1 cellular context compared by ENCODE assay signal in the genomic region with DNA sequence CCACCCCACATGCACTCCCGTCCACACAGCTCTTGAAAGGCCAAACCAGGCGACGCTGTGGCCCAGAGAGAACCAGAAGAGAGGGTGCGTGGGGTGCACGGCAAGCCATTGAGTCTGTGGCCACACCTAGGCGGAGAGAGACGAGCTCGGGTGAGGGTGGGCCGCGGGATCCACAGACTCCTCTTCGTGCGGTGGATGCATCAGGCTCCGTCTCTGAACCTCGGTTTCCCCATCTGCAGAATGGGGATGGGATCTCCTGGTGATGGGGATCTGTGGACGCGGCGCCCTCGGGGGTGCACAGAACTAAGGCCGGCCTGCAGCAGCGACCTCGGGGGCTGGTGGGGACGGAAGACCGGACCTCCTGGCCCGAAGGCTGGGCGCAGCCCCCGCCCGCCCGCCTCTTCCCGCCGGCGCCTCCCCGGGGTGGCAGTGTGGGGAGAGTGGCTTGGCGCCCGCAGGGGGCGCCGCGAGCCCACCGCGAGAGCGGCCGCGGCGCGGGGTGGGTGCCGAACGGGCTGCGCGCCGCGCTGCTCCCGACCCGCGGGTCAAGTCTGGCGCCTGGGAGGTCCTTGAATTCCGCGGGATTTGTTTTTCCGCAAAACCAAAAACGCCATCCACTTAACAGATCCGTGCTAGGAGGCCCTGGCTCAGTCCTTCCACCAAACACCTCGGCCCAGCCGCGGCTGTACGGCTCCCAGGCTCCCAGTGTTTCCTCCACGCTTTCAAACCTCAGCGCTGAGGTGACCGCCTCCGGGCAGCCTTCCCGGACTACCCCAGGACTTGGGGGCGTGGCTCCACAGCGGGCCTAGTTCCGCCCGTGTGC.
A peak's percentile ranks its signal among the peaks of the same experiment; 100 is the strongest.
TF ChIP-seq lines count a peak whose summit lies in the region.

No MANE protein-coding gene starts in this region.

TF ChIP-seq in HEK293, 187 proteins besides CTCF, POLR2A, EP300 and RAD21 (continued from another document and continues in another):
- TF ChIP-seq, protein P1, sequence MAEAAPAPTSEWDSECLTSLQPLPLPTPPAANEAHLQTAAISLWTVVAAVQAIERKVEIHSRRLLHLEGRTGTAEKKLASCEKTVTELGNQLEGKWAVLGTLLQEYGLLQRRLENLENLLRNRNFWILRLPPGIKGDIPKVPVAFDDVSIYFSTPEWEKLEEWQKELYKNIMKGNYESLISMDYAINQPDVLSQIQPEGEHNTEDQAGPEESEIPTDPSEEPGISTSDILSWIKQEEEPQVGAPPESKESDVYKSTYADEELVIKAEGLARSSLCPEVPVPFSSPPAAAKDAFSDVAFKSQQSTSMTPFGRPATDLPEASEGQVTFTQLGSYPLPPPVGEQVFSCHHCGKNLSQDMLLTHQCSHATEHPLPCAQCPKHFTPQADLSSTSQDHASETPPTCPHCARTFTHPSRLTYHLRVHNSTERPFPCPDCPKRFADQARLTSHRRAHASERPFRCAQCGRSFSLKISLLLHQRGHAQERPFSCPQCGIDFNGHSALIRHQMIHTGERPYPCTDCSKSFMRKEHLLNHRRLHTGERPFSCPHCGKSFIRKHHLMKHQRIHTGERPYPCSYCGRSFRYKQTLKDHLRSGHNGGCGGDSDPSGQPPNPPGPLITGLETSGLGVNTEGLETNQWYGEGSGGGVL (tag by site-specific recombination; IDR thresholded peaks at IDR 0.05): no peak
- TF ChIP-seq ZNF747 (tag by site-specific recombination; IDR thresholded peaks at IDR 0.05): no peak
- TF ChIP-seq KLF1 (tag by site-specific recombination; IDR thresholded peaks at IDR 0.05): peak; percentile 6; the same call in 1 of the 2 replicates
- TF ChIP-seq ZNF623 (tag by site-specific recombination; IDR thresholded peaks at IDR 0.05): no peak
- TF ChIP-seq, protein P2, sequence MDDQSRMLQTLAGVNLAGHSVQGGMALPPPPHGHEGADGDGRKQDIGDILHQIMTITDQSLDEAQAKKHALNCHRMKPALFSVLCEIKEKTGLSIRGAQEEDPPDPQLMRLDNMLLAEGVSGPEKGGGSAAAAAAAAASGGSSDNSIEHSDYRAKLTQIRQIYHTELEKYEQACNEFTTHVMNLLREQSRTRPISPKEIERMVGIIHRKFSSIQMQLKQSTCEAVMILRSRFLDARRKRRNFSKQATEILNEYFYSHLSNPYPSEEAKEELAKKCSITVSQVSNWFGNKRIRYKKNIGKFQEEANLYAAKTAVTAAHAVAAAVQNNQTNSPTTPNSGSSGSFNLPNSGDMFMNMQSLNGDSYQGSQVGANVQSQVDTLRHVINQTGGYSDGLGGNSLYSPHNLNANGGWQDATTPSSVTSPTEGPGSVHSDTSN (CRISPR knock-in tag; IDR thresholded peaks at IDR 0.05): 0 out of 2 replicates have a peak, but pooled peaks have one; percentile 24
- no peak for TF ChIP-seq ATF2 (tag by site-specific recombination; IDR thresholded peaks at IDR 0.05; ENCODE audit: low read depth)
- no peak for TF ChIP-seq ZNF624 (tag by site-specific recombination; IDR thresholded peaks at IDR 0.05)
- TF ChIP-seq ZBTB17 (tag by site-specific recombination; IDR thresholded peaks at IDR 0.05): no peak
- peak; percentile 52; the same call in 1 of the 2 replicates for TF ChIP-seq GLIS2 (tag by site-specific recombination; IDR thresholded peaks at IDR 0.05)
- no peak for TF ChIP-seq ZNF133 (tag by site-specific recombination; IDR thresholded peaks at IDR 0.05)
- TF ChIP-seq ZNF132 (tag by site-specific recombination; IDR thresholded peaks at IDR 0.05; ENCODE audit: borderline replicate concordance): no peak
- no peak for TF ChIP-seq HOXD13 (CRISPR knock-in tag; IDR thresholded peaks at IDR 0.05; ENCODE audit: borderline replicate concordance)
- TF ChIP-seq ZNF2 (tag by site-specific recombination; IDR thresholded peaks at IDR 0.05): peak; percentile 67
- TF ChIP-seq, protein P3, sequence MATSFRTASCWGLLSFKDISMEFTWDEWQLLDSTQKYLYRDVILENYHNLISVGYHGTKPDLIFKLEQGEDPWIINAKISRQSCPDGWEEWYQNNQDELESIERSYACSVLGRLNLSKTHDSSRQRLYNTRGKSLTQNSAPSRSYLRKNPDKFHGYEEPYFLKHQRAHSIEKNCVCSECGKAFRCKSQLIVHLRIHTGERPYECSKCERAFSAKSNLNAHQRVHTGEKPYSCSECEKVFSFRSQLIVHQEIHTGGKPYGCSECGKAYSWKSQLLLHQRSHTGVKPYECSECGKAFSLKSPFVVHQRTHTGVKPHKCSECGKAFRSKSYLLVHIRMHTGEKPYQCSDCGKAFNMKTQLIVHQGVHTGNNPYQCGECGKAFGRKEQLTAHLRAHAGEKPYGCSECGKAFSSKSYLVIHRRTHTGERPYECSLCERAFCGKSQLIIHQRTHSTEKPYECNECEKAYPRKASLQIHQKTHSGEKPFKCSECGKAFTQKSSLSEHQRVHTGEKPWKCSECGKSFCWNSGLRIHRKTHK (tag by site-specific recombination; IDR thresholded peaks at IDR 0.05): no peak
- TF ChIP-seq IKZF3 (tag by site-specific recombination; IDR thresholded peaks at IDR 0.05): peak; percentile 92
- TF ChIP-seq ZNF660 (tag by site-specific recombination; IDR thresholded peaks at IDR 0.05): peak; percentile 77
- TF ChIP-seq ZNF677 (tag by site-specific recombination; IDR thresholded peaks at IDR 0.05): 0 out of 2 replicates have a peak, but pooled peaks have one; percentile 7
- TF ChIP-seq ZNF148 (tag by site-specific recombination; IDR thresholded peaks at IDR 0.05; ENCODE audit: borderline replicate concordance): no peak
- no peak for TF ChIP-seq ZNF391 (tag by site-specific recombination; IDR thresholded peaks at IDR 0.05; ENCODE audit: borderline replicate concordance, low read depth)
- no peak for TF ChIP-seq SETDB1 (IDR thresholded peaks at IDR 0.05; ENCODE audit: insufficient read length, low read length)
- no peak for TF ChIP-seq ZNF558 (tag by site-specific recombination; IDR thresholded peaks at IDR 0.05)
- TF ChIP-seq HOXA7 (CRISPR knock-in tag; IDR thresholded peaks at IDR 0.05; ENCODE audit: borderline replicate concordance): no peak
- no peak for TF ChIP-seq ZNF266 (tag by site-specific recombination; IDR thresholded peaks at IDR 0.05; ENCODE audit: low read depth)
- TF ChIP-seq ZNF561 (tag by site-specific recombination; IDR thresholded peaks at IDR 0.05; ENCODE audit: borderline replicate concordance): peak; percentile 87; the same call in 1 of the 2 replicates
- TF ChIP-seq KLF8 (tag by site-specific recombination; IDR thresholded peaks at IDR 0.05): peak; percentile 43; the same call in 1 of the 2 replicates
- no peak for TF ChIP-seq ZNF473 (tag by site-specific recombination; IDR thresholded peaks at IDR 0.05)
- TF ChIP-seq, protein P4, sequence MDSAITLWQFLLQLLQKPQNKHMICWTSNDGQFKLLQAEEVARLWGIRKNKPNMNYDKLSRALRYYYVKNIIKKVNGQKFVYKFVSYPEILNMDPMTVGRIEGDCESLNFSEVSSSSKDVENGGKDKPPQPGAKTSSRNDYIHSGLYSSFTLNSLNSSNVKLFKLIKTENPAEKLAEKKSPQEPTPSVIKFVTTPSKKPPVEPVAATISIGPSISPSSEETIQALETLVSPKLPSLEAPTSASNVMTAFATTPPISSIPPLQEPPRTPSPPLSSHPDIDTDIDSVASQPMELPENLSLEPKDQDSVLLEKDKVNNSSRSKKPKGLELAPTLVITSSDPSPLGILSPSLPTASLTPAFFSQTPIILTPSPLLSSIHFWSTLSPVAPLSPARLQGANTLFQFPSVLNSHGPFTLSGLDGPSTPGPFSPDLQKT (IDR thresholded peaks at IDR 0.05; ENCODE audit: borderline replicate concordance, low read depth, low read length): no peak
- no peak for TF ChIP-seq ZNF549 (tag by site-specific recombination; IDR thresholded peaks at IDR 0.05)
- TF ChIP-seq KLF9 (tag by site-specific recombination; IDR thresholded peaks at IDR 0.05; ENCODE audit: low read depth): peak; percentile 85
- no peak for TF ChIP-seq ZNF701 (tag by site-specific recombination; IDR thresholded peaks at IDR 0.05)
- TF ChIP-seq ZNF707 (tag by site-specific recombination; IDR thresholded peaks at IDR 0.05): no peak
- no peak for TF ChIP-seq ZSCAN4 (tag by site-specific recombination; IDR thresholded peaks at IDR 0.05)
- TF ChIP-seq ZFP3 (tag by site-specific recombination; IDR thresholded peaks at IDR 0.05; ENCODE audit: low read depth): peak; percentile 55; the same call in 1 of the 2 replicates
- no peak for TF ChIP-seq ZSCAN23 (tag by site-specific recombination; IDR thresholded peaks at IDR 0.05)
- TF ChIP-seq, protein P5, sequence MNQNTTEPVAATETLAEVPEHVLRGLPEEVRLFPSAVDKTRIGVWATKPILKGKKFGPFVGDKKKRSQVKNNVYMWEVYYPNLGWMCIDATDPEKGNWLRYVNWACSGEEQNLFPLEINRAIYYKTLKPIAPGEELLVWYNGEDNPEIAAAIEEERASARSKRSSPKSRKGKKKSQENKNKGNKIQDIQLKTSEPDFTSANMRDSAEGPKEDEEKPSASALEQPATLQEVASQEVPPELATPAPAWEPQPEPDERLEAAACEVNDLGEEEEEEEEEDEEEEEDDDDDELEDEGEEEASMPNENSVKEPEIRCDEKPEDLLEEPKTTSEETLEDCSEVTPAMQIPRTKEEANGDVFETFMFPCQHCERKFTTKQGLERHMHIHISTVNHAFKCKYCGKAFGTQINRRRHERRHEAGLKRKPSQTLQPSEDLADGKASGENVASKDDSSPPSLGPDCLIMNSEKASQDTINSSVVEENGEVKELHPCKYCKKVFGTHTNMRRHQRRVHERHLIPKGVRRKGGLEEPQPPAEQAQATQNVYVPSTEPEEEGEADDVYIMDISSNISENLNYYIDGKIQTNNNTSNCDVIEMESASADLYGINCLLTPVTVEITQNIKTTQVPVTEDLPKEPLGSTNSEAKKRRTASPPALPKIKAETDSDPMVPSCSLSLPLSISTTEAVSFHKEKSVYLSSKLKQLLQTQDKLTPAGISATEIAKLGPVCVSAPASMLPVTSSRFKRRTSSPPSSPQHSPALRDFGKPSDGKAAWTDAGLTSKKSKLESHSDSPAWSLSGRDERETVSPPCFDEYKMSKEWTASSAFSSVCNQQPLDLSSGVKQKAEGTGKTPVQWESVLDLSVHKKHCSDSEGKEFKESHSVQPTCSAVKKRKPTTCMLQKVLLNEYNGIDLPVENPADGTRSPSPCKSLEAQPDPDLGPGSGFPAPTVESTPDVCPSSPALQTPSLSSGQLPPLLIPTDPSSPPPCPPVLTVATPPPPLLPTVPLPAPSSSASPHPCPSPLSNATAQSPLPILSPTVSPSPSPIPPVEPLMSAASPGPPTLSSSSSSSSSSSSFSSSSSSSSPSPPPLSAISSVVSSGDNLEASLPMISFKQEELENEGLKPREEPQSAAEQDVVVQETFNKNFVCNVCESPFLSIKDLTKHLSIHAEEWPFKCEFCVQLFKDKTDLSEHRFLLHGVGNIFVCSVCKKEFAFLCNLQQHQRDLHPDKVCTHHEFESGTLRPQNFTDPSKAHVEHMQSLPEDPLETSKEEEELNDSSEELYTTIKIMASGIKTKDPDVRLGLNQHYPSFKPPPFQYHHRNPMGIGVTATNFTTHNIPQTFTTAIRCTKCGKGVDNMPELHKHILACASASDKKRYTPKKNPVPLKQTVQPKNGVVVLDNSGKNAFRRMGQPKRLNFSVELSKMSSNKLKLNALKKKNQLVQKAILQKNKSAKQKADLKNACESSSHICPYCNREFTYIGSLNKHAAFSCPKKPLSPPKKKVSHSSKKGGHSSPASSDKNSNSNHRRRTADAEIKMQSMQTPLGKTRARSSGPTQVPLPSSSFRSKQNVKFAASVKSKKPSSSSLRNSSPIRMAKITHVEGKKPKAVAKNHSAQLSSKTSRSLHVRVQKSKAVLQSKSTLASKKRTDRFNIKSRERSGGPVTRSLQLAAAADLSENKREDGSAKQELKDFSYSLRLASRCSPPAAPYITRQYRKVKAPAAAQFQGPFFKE (tag by site-specific recombination; IDR thresholded peaks at IDR 0.05; ENCODE audit: borderline replicate concordance): no peak
- TF ChIP-seq, protein P6, sequence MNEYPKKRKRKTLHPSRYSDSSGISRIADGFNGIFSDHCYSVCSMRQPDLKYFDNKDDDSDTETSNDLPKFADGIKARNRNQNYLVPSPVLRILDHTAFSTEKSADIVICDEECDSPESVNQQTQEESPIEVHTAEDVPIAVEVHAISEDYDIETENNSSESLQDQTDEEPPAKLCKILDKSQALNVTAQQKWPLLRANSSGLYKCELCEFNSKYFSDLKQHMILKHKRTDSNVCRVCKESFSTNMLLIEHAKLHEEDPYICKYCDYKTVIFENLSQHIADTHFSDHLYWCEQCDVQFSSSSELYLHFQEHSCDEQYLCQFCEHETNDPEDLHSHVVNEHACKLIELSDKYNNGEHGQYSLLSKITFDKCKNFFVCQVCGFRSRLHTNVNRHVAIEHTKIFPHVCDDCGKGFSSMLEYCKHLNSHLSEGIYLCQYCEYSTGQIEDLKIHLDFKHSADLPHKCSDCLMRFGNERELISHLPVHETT (tag by site-specific recombination; IDR thresholded peaks at IDR 0.05): no peak
- TF ChIP-seq ZNF629 (tag by site-specific recombination; IDR thresholded peaks at IDR 0.05): peak; percentile 13; the same call in 1 of the 2 replicates
